26 cellular contexts compared by ENCODE assay signal in genomic region chr4:43987331-43987944, GRCh38.
"Had no signal": no experiment of that assay in that cellular context is flagged by ENCODE, and none has a peak within 500 bp of the region (broad histone marks: within the 10 kb centered on the region; RNA-seq: fewer than 3 reads in every experiment).

No MANE protein-coding gene starts in this region.

- H3K27me3 Mint-ChIP-seq: effector memory CD8-positive, alpha-beta T cell; naive B cell; natural killer cell treated with Interleukin-12 subunit alpha and Interleukin-12 subunit beta and Interleukin-15 and Interleukin-18, amount 100 ng/mL, for 72 hours; stimulated activated naive CD8-positive, alpha-beta T cell treated with anti-CD3 and anti-CD28 coated beads, Interleukin-15, amount 100 ng/mL, for 72 hours had no signal

- H3K4me1 Mint-ChIP-seq: naive B cell; stimulated activated naive CD8-positive, alpha-beta T cell treated with anti-CD3 and anti-CD28 coated beads, Interleukin-15, amount 100 ng/mL, for 72 hours had no signal

- H3K27ac Mint-ChIP-seq: effector memory CD8-positive, alpha-beta T cell; mesothelial cell of epicardium; naive B cell; natural killer cell treated with Interleukin-12 subunit alpha and Interleukin-12 subunit beta and Interleukin-15 and Interleukin-18, amount 100 ng/mL, for 72 hours; stimulated activated naive CD8-positive, alpha-beta T cell treated with anti-CD3 and anti-CD28 coated beads, Interleukin-15, amount 100 ng/mL, for 72 hours had no signal

- ATAC-seq: effector memory CD8-positive, alpha-beta T cell; gastrocnemius medialis; left ventricle myocardium superior; mucosa of descending colon; natural killer cell treated with Interleukin-12 subunit alpha and Interleukin-12 subunit beta and Interleukin-15 and Interleukin-18, amount 100 ng/mL, for 72 hours; pancreas; sciatic nerve; stimulated activated naive CD8-positive, alpha-beta T cell treated with anti-CD3 and anti-CD28 coated beads, Interleukin-15, amount 100 ng/mL, for 72 hours; upper lobe of right lung had no signal

- DNase-seq: effector memory CD8-positive, alpha-beta T cell; foreskin fibroblast; gastrocnemius medialis; head of caudate nucleus; left ventricle myocardium superior; mesenchymal stem cell; mucosa of descending colon; naive B cell; pancreas; stimulated activated CD4-positive, alpha-beta T cell treated with anti-CD3 and anti-CD28 coated beads, Interleukin-12 subunit alpha, Interleukin-12 subunit beta, amount 100 ng/mL, for 4 hours; stimulated activated CD4-positive, alpha-beta T cell treated with anti-CD3 and anti-CD28 coated beads, Interleukin-1b, Interleukin-23, amount 100 ng/mL, for 48 hours; stimulated activated CD4-positive, alpha-beta T cell treated with anti-CD3 and anti-CD28 coated beads, Interleukin-4, amount 100 ng/mL, for 1 hour; stimulated activated CD8-positive, alpha-beta memory T cell treated with anti-CD3 and anti-CD28 coated beads, Interleukin-4, amount 100 ng/mL, for 48 hours; stimulated activated naive CD4-positive, alpha-beta T cell; stimulated activated naive CD8-positive, alpha-beta T cell treated with anti-CD3 and anti-CD28 coated beads, Interleukin-15, amount 100 ng/mL, for 72 hours; transverse colon; upper lobe of right lung; uterus had no signal

- H3K4me3 Mint-ChIP-seq: effector memory CD8-positive, alpha-beta T cell; mesothelial cell of epicardium; naive B cell; natural killer cell treated with Interleukin-12 subunit alpha and Interleukin-12 subunit beta and Interleukin-15 and Interleukin-18, amount 100 ng/mL, for 72 hours; neural crest cell; stimulated activated naive CD8-positive, alpha-beta T cell treated with anti-CD3 and anti-CD28 coated beads, Interleukin-15, amount 100 ng/mL, for 72 hours had no signal

- H3K36me3 Mint-ChIP-seq: mesothelial cell of epicardium had no signal

- H3K4me3 ChIP-seq: coronary artery, gastrocnemius medialis, lung, mucosa of descending colon, pancreas, smooth muscle cell, suprapubic skin, transverse colon, upper lobe of right lung, uterus had no signal
